ENCODE assay signal across 18 cellular contexts in the genomic region with DNA sequence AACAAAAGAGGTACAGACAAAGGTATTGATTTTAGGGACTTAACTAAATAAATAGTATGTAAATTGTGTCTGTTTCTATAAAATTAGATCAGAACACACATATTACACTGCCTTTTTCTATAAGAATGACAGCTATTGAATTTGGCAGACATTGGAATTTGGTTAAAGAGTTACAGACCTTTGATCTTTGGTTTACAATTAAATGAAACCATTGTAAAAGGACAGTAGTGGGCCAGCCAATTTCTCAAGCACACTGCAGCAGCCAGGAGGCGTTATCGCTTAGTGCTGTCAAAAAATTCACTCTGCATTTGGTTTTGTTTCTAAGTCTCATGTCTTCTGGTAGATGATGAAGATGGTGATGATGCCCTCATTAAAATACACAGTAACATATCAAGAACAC.
A peak's percentile ranks its signal among the peaks of the same experiment; 100 is the strongest.
DNase-seq lines count a peak whose midpoint lies in the region; ATAC-seq, FAIRE-seq and TF ChIP-seq lines count a peak whose summit lies in the region.
"Had no signal": no experiment of that assay in that cellular context is flagged by ENCODE, and none has a peak within 500 bp of the region (broad histone marks: within the 10 kb centered on the region; RNA-seq: fewer than 3 reads in every experiment).

No MANE protein-coding gene starts in this region.

- peak; percentile 70 for ATAC-seq in GM23338
- ATAC-seq in PC-3 = no peak
- ATAC-seq in HG03280 (IDR thresholded peaks at IDR 0.05; ENCODE audit: unreplicated experiment) = no peak

- no peak overlapping the region for H3K27ac ChIP-seq in GM23338 (ENCODE audit: low read depth)
- no peak overlapping the region for H3K27ac ChIP-seq in PC-3 (ENCODE audit: low read length)
- no peak overlapping the region for H3K27ac ChIP-seq in esophagus muscularis mucosa (replicated peaks in 1 of 4)
- H3K27ac ChIP-seq: ascending aorta, SJSA1, suprapubic skin had no signal

- peak overlapping the region; percentile 6 for H3K4me2 ChIP-seq in GM23338
- H3K4me2 ChIP-seq in PC-3 (ENCODE audit: low read length) = no peak overlapping the region

- H3F3A ChIP-seq in GM23338 (replicated peaks; ENCODE audit: low read depth) (no peaks in the 10 kb centered on the region), PC-3 (ENCODE audit: low read length, unreplicated experiment) (no peaks in the 10 kb centered on the region)

- H3K27me3 Mint-ChIP-seq in GM23338 (ENCODE audit: insufficient read depth, low read depth, poor library complexity) (no peaks in the 10 kb centered on the region), progenitor cell of endocrine pancreas (no peaks in the 10 kb centered on the region)
- H3K27me3 Mint-ChIP-seq: CD4-positive, alpha-beta T cell had no signal

- H2AFZ ChIP-seq in GM23338 = no peak overlapping the region
- no peak overlapping the region for H2AFZ ChIP-seq in PC-3 (ENCODE audit: low read length)

- H3K4me1 Mint-ChIP-seq in GM23338 = peaks cover 45% of the 10 kb centered on the region
- H3K4me1 Mint-ChIP-seq in progenitor cell of endocrine pancreas (ENCODE audit: low read depth) = peaks cover 39% of the 10 kb centered on the region
- H3K4me1 Mint-ChIP-seq: immature natural killer cell had no signal

- H3K4me1 ChIP-seq in GM23338 (ENCODE audit: insufficient read depth) (peaks cover 60% of the 10 kb centered on the region), PC-3 (ENCODE audit: insufficient read depth, low read length) (no peaks in the 10 kb centered on the region), esophagus muscularis mucosa (no peaks in the 10 kb centered on the region)
- H3K4me1 ChIP-seq: ascending aorta, SJSA1, suprapubic skin had no signal

- H3K79me2 ChIP-seq in GM23338 (replicated peaks; ENCODE audit: insufficient read depth) (no peaks in the 10 kb centered on the region), PC-3 (ENCODE audit: low read length) (no peaks in the 10 kb centered on the region)

- no peak overlapping the region for H3K27ac Mint-ChIP-seq in GM23338
- H3K27ac Mint-ChIP-seq in progenitor cell of endocrine pancreas = peak overlapping the region; percentile 80
- H3K27ac Mint-ChIP-seq: activated T-helper 2 cell treated with anti-CD3 and anti-CD28 coated beads, Interferon-gamma antibody, Interleukin-2, Interleukin-4, amounts not matched to agents 10 μg/mL and 5 μg/mL and 100 μg/mL, durations not matched to agents 14 hours and 24 hours and 36 hours; CD4-positive, alpha-beta T cell; immature natural killer cell had no signal

- H3K4me3 Mint-ChIP-seq in GM23338 (no peak overlapping the region), progenitor cell of endocrine pancreas (ENCODE audit: low read depth) (peak overlapping the region; percentile 20)
- H3K4me3 Mint-ChIP-seq: CD4-positive, alpha-beta T cell; immature natural killer cell had no signal

- H3K36me3 ChIP-seq in GM23338 (ENCODE audit: insufficient read depth) = no peaks in the 10 kb centered on the region
- no peaks in the 10 kb centered on the region for H3K36me3 ChIP-seq in PC-3 (ENCODE audit: low read depth, low read length)
- H3K36me3 ChIP-seq in esophagus muscularis mucosa = no peaks in the 10 kb centered on the region
- H3K36me3 ChIP-seq: ascending aorta, SJSA1, suprapubic skin had no signal

- WGBS in esophagus muscularis mucosa = 85% methylated on average over 2 of the region's 2 CpGs

- H3K4me3 ChIP-seq in GM23338 (no peak overlapping the region), PC-3 (ENCODE audit: low read length) (no peak overlapping the region), esophagus muscularis mucosa (no peak overlapping the region)
- H3K4me3 ChIP-seq: ascending aorta, SJSA1, suprapubic skin had no signal

- TF ChIP-seq POLR2A in esophagus muscularis mucosa (IDR thresholded peaks at IDR 0.05; ENCODE audit: low read depth) = no peak

- no peaks in the 10 kb centered on the region for H3K36me3 Mint-ChIP-seq in GM23338 (ENCODE audit: low read depth)
- H3K36me3 Mint-ChIP-seq in progenitor cell of endocrine pancreas (ENCODE audit: insufficient read depth) = no peaks in the 10 kb centered on the region
- H3K36me3 Mint-ChIP-seq: immature natural killer cell had no signal

- H3K9me2 ChIP-seq in GM23338 (ENCODE audit: insufficient read depth) (no peaks in the 10 kb centered on the region), PC-3 (replicated peaks; ENCODE audit: low read length) (no peaks in the 10 kb centered on the region)

- no peak for TF ChIP-seq EP300 in esophagus muscularis mucosa (IDR thresholded peaks at IDR 0.05)

- intact Hi-C loops in PC-3 (cut with micrococcal nuclease) (loop anchor here (5.0 kb wide), 1 partner anchor 439 kb away; no protein-coding TSS in a partner anchor), esophagus muscularis mucosa (cut with DNase I) (no loop called here)

- no peaks in the 10 kb centered on the region for H4K20me1 ChIP-seq in GM23338 (replicated peaks; ENCODE audit: insufficient read depth)
- H4K20me1 ChIP-seq in PC-3 (ENCODE audit: low read length) = no peaks in the 10 kb centered on the region

- no peaks in the 10 kb centered on the region for H3K9me3 ChIP-seq in PC-3 (ENCODE audit: low read length)
- no peaks in the 10 kb centered on the region for H3K9me3 ChIP-seq in esophagus muscularis mucosa
- H3K9me3 ChIP-seq: ascending aorta, SJSA1, suprapubic skin had no signal

- TF ChIP-seq CTCF in GM23338 (conservative IDR thresholded peaks at IDR 0.05; ENCODE audit: low read depth in 2 of 2) = peak; percentile 55 to 65
- TF ChIP-seq CTCF in PC-3 (conservative IDR thresholded peaks at IDR 0.05; ENCODE audit: low read depth, low read length) = peak; percentile 47
- TF ChIP-seq CTCF in esophagus muscularis mucosa (IDR thresholded peaks at IDR 0.05) = peak in 2 of 3 experiments; percentile 16 to 19
- TF ChIP-seq CTCF in progenitor cell of endocrine pancreas (IDR thresholded peaks at IDR 0.05; ENCODE audit: unreplicated experiment) = no peak

- no peaks in the 10 kb centered on the region for H3K9me3 Mint-ChIP-seq in GM23338
- H3K9me3 Mint-ChIP-seq in progenitor cell of endocrine pancreas (ENCODE audit: low read depth) = no peaks in the 10 kb centered on the region
- H3K9me3 Mint-ChIP-seq: activated T-helper 2 cell treated with anti-CD3 and anti-CD28 coated beads, Interferon-gamma antibody, Interleukin-2, Interleukin-4, amounts not matched to agents 10 μg/mL and 5 μg/mL and 100 μg/mL, durations not matched to agents 14 hours and 24 hours and 36 hours; CD4-positive, alpha-beta T cell had no signal

- no peak for FAIRE-seq in urothelium cell line (lab: Jason Lieb, UNC)

- BruUV-seq in PC-3 (replicated peaks; lab: Mats Ljungman, UMichigan) = no TSS peak

- CTCF ChIA-PET in PC-3 (lab: Charles Lee) = no interaction called here

- no peak overlapping the region for H3K9ac ChIP-seq in PC-3 (ENCODE audit: low read length)

- DNase-seq in GM23338 (ENCODE audit: low spot score) (peak; percentile 42), PC-3 (no peak), esophagus muscularis mucosa (ENCODE audit: extremely low spot score) (no peak), progenitor cell of endocrine pancreas (ENCODE audit: low spot score, unreplicated experiment) (no peak), urothelium cell line (ENCODE audit: low spot score) (no peak)
- DNase-seq in stimulated activated naive CD4-positive, alpha-beta T cell treated with Interleukin-2 at 50 U/mL for 16 hours (lab: John Stamatoyannopoulos, UW) = no peak
- DNase-seq: activated CD8-positive, alpha-beta memory T cell treated with anti-CD3 and anti-CD28 coated beads for 24 hours; CD4-positive, alpha-beta T cell; foreskin fibroblast; immature natural killer cell; NCI-H1092; NCI-H2171; posterior cingulate gyrus had no signal

- H3K27me3 ChIP-seq in GM23338 (ENCODE audit: insufficient read depth) (no peaks in the 10 kb centered on the region), PC-3 (ENCODE audit: low read length) (no peaks in the 10 kb centered on the region), esophagus muscularis mucosa (peaks cover 0 to 8% (median 0%) of the 10 kb centered on the region in 4 donors)
- H3K27me3 ChIP-seq: ascending aorta, suprapubic skin had no signal

- POLR2A ChIA-PET in PC-3 (lab: Charles Lee; ENCODE audit: unreplicated experiment) = no interaction called here

TF ChIP-seq in GM23338, 12 proteins besides CTCF, POLR2A, EP300 and RAD21 (continues in another document):
- TF ChIP-seq STAT1 (IDR thresholded peaks at IDR 0.05; ENCODE audit: unreplicated experiment) (no peak), JUNB (IDR thresholded peaks at IDR 0.05; ENCODE audit: unreplicated experiment) (no peak), ZNF331 (CRISPR knock-in tag; IDR thresholded peaks at IDR 0.05; ENCODE audit: low read depth) (no peak), POLR2AphosphoS5 (IDR thresholded peaks at IDR 0.05; ENCODE audit: low read depth) (no peak), CREB1 (CRISPR knock-in tag; IDR thresholded peaks at IDR 0.05; ENCODE audit: low read depth) (no peak)
- TF ChIP-seq, protein P1, sequence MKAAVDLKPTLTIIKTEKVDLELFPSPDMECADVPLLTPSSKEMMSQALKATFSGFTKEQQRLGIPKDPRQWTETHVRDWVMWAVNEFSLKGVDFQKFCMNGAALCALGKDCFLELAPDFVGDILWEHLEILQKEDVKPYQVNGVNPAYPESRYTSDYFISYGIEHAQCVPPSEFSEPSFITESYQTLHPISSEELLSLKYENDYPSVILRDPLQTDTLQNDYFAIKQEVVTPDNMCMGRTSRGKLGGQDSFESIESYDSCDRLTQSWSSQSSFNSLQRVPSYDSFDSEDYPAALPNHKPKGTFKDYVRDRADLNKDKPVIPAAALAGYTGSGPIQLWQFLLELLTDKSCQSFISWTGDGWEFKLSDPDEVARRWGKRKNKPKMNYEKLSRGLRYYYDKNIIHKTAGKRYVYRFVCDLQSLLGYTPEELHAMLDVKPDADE (IDR thresholded peaks at IDR 0.05) = no peak
